In genomic region chr9:32877103-32877502, GRCh38 we compare ENCODE assay signal across 18 cellular contexts.
DNase-seq lines count a peak whose midpoint lies in the region; FAIRE-seq and TF ChIP-seq lines count a peak whose summit lies in the region.
"Had no signal": no experiment of that assay in that cellular context is flagged by ENCODE, and none has a peak within 500 bp of the region (broad histone marks: within the 10 kb centered on the region; RNA-seq: fewer than 3 reads in every experiment).

No MANE protein-coding gene starts in this region.

- H3K4me3 Mint-ChIP-seq in neural crest cell: peak overlapping the region; percentile 79
- H3K4me3 Mint-ChIP-seq: H9 had no signal

- no peaks in the 10 kb centered on the region for H3K27me3 Mint-ChIP-seq in neural crest cell (ENCODE audit: low read depth)

- no peak for FAIRE-seq in bronchial epithelial cell (lab: Jason Lieb, UNC)
- FAIRE-seq: G401.6, GM12892 had no signal

- peaks cover 3% of the 10 kb centered on the region for H3K9me3 Mint-ChIP-seq in neural crest cell
- H3K9me3 Mint-ChIP-seq: H9 had no signal

- H3K4me3 ChIP-seq in bronchial epithelial cell (ENCODE audit: low read depth, low read length): no peak overlapping the region

- peak overlapping the region; percentile 91 for H3K27ac Mint-ChIP-seq in neural crest cell (ENCODE audit: unreplicated experiment)
- H3K27ac Mint-ChIP-seq: H9 had no signal

- TF ChIP-seq CTCF in bronchial epithelial cell (IDR thresholded peaks at IDR 0.05; ENCODE audit: insufficient read depth, low read length, severe bottlenecking): no peak
- no peak for TF ChIP-seq CTCF in neural crest cell (conservative IDR thresholded peaks at IDR 0.05)

- DNase-seq in COLO829 (ENCODE audit: low spot score) (peak; percentile 97), M059J (ENCODE audit: low read depth) (peak; percentile 30), bronchial epithelial cell (ENCODE audit: low read depth) (peak; percentile 39), neural crest cell (ENCODE audit: low read depth, low spot score) (peak; percentile 29), DMS79 (lab: John Stamatoyannopoulos, UW) (no peak), NK-92 (lab: John Stamatoyannopoulos, UW; ENCODE audit: unreplicated experiment) (no peak), kidney tubule cell (ENCODE audit: low spot score) (no peak)
- DNase-seq: DMS79 treated with DMSO at 0.1 percent for 48 hours, H9, Kasumi-1, MV-4-11, NCI-H1417 treated with DMSO at 0.1 percent for 48 hours, NCI-H2029 treated with DMSO at 0.1 percent for 48 hours, NCI-H524, PC-3, SHP77 had no signal

- no peaks in the 10 kb centered on the region for H3K27me3 ChIP-seq in bronchial epithelial cell (ENCODE audit: control insufficient read depth, insufficient read depth, low read length)

- no peaks in the 10 kb centered on the region for H3K36me3 ChIP-seq in bronchial epithelial cell (ENCODE audit: control insufficient read depth, insufficient read depth, low read length)

- H3K4me1 Mint-ChIP-seq in neural crest cell: peaks cover 42% of the 10 kb centered on the region

- H3K36me3 Mint-ChIP-seq in neural crest cell (ENCODE audit: low read depth): no peaks in the 10 kb centered on the region

Comparison
In these comparisons a context has a peak if more than half of its experiments do, and no peak if none do; other contexts are left out.
1. DNase-seq: peak in COLO829 (single experiment), M059J (single experiment), bronchial epithelial cell (single experiment) and neural crest cell (single experiment); none in DMS79 (single experiment), NK-92 (single experiment) and kidney tubule cell (single experiment).